ENCODE assay signal across 27 cellular contexts in the genomic region with DNA sequence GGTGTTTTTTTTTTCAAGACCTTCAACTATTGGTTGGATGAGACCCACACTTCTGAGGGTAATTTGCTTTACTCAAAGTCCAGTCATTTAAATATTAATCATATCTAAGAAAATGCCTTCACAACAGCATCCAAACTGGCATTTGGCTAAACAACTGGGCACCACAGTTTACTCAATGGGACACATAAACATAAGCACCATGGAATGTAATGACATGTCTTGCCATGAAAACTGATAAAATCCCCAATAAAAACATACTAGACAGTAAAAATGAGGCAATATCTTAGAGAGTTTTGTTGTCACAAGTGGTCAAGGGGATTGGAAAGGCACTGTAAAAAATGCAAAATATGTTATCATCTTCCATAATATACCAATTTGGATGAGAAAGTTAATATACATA.
"Had no signal": no experiment of that assay in that cellular context is flagged by ENCODE, and none has a peak within 500 bp of the region (broad histone marks: within the 10 kb centered on the region; RNA-seq: fewer than 3 reads in every experiment).

No MANE protein-coding gene starts in this region.

- H3K27ac ChIP-seq: breast epithelium, SJCRH30, WERI-Rb-1 had no signal

- H3K9me3 ChIP-seq: breast epithelium, SK-N-SH had no signal

- H3K27ac Mint-ChIP-seq: activated CD4-positive, alpha-beta memory T cell treated with anti-CD3 and anti-CD28 coated beads, Interleukin-2, amount 10 ng/mL, durations not matched to agents 7 days and 5 days; activated CD4-positive, alpha-beta T cell treated with anti-CD3 and anti-CD28 coated beads for 36 hours; activated naive CD4-positive, alpha-beta T cell treated with anti-CD3 and anti-CD28 coated beads, Interleukin-2, amount 10 ng/mL, durations not matched to agents 7 days and 5 days; activated naive CD8-positive, alpha-beta T cell treated with anti-CD3 and anti-CD28 coated beads, Interleukin-2, amount 10 ng/mL, durations not matched to agents 7 days and 5 days; activated T-helper 17 cell treated with anti-CD3 and anti-CD28 coated beads, Interleukin-2, amount 50 U/mL, for 72 hours had no signal

- H3K27me3 ChIP-seq: breast epithelium, SJCRH30 had no signal

- H3K36me3 ChIP-seq: breast epithelium, SJCRH30, WERI-Rb-1 had no signal

- H3K4me1 ChIP-seq: breast epithelium had no signal

- H3K4me3 Mint-ChIP-seq: activated CD4-positive, alpha-beta memory T cell treated with anti-CD3 and anti-CD28 coated beads, Interleukin-2, amount 10 ng/mL, durations not matched to agents 7 days and 5 days; activated CD4-positive, alpha-beta T cell treated with anti-CD3 and anti-CD28 coated beads for 36 hours; activated naive CD4-positive, alpha-beta T cell treated with anti-CD3 and anti-CD28 coated beads, Interleukin-2, amount 10 ng/mL, durations not matched to agents 7 days and 5 days; activated naive CD8-positive, alpha-beta T cell treated with anti-CD3 and anti-CD28 coated beads, Interleukin-2, amount 10 ng/mL, durations not matched to agents 7 days and 5 days; activated T-helper 17 cell treated with anti-CD3 and anti-CD28 coated beads, Interleukin-2, amount 50 U/mL, for 72 hours had no signal

- H3K9ac ChIP-seq: SK-N-SH had no signal

- H3K9me2 ChIP-seq: SK-N-SH had no signal

- H3K27me3 Mint-ChIP-seq: activated CD4-positive, alpha-beta memory T cell treated with anti-CD3 and anti-CD28 coated beads, Interleukin-2, amount 10 ng/mL, durations not matched to agents 7 days and 5 days; activated CD4-positive, alpha-beta T cell treated with anti-CD3 and anti-CD28 coated beads for 36 hours; activated naive CD4-positive, alpha-beta T cell treated with anti-CD3 and anti-CD28 coated beads, Interleukin-2, amount 10 ng/mL, durations not matched to agents 7 days and 5 days; activated naive CD8-positive, alpha-beta T cell treated with anti-CD3 and anti-CD28 coated beads, Interleukin-2, amount 10 ng/mL, durations not matched to agents 7 days and 5 days; activated T-helper 17 cell treated with anti-CD3 and anti-CD28 coated beads, Interleukin-2, amount 50 U/mL, for 72 hours had no signal

- DNase-seq: activated CD4-positive, alpha-beta memory T cell treated with anti-CD3 and anti-CD28 coated beads, Interleukin-2, amount 10 ng/mL, durations not matched to agents 7 days and 5 days; activated CD4-positive, alpha-beta T cell treated with anti-CD3 and anti-CD28 coated beads for 36 hours; activated CD4-positive, alpha-beta T cell treated with anti-CD3 and anti-CD28 coated beads, Interleukin-2, amount 50 U/mL, for 1 hour; activated gamma-delta T cell; activated naive CD4-positive, alpha-beta T cell treated with anti-CD3 and anti-CD28 coated beads, Interleukin-2, amount 10 ng/mL, durations not matched to agents 7 days and 5 days; activated naive CD8-positive, alpha-beta T cell treated with anti-CD3 and anti-CD28 coated beads, Interleukin-2, amount 10 ng/mL, durations not matched to agents 7 days and 5 days; activated T-cell treated with anti-CD3 and anti-CD28 coated beads for 4 hours; activated T-cell treated with anti-CD3 and anti-CD28 coated beads, Interleukin-2, amount 50 U/mL, for 48 hours; aorta; central memory CD4-positive, alpha-beta T cell; NCI-H1092; NCI-H1417 treated with DMSO at 0.1 percent for 48 hours; NCI-H1694 treated with DMSO at 0.1 percent for 48 hours; NCI-H2029 treated with DMSO at 0.1 percent for 48 hours; NCI-H345; NCI-H510A; NCI-H69; NK-92 treated with Interleukin-12 subunit alpha and Interleukin-12 subunit beta, amount 100 ng/mL, for 24 hours; OCI-M1; Right ventricle myocardium superior; RPMI8226; SJCRH30; SK-N-SH; T-helper 1 cell; WERI-Rb-1 had no signal

- H3K36me3 Mint-ChIP-seq: activated naive CD4-positive, alpha-beta T cell treated with anti-CD3 and anti-CD28 coated beads, Interleukin-2, amount 10 ng/mL, durations not matched to agents 7 days and 5 days; activated naive CD8-positive, alpha-beta T cell treated with anti-CD3 and anti-CD28 coated beads, Interleukin-2, amount 10 ng/mL, durations not matched to agents 7 days and 5 days had no signal

- H3K4me2 ChIP-seq: SK-N-SH had no signal

- H3K4me1 Mint-ChIP-seq: activated CD4-positive, alpha-beta memory T cell treated with anti-CD3 and anti-CD28 coated beads, Interleukin-2, amount 10 ng/mL, durations not matched to agents 7 days and 5 days; activated CD4-positive, alpha-beta T cell treated with anti-CD3 and anti-CD28 coated beads for 36 hours; activated naive CD4-positive, alpha-beta T cell treated with anti-CD3 and anti-CD28 coated beads, Interleukin-2, amount 10 ng/mL, durations not matched to agents 7 days and 5 days; activated naive CD8-positive, alpha-beta T cell treated with anti-CD3 and anti-CD28 coated beads, Interleukin-2, amount 10 ng/mL, durations not matched to agents 7 days and 5 days; activated T-helper 17 cell treated with anti-CD3 and anti-CD28 coated beads, Interleukin-2, amount 50 U/mL, for 72 hours had no signal

- H3K4me3 ChIP-seq: breast epithelium, SJCRH30 had no signal

- H3K9me3 Mint-ChIP-seq: activated CD4-positive, alpha-beta memory T cell treated with anti-CD3 and anti-CD28 coated beads, Interleukin-2, amount 10 ng/mL, durations not matched to agents 7 days and 5 days; activated naive CD4-positive, alpha-beta T cell treated with anti-CD3 and anti-CD28 coated beads, Interleukin-2, amount 10 ng/mL, durations not matched to agents 7 days and 5 days; activated naive CD8-positive, alpha-beta T cell treated with anti-CD3 and anti-CD28 coated beads, Interleukin-2, amount 10 ng/mL, durations not matched to agents 7 days and 5 days; activated T-helper 17 cell treated with anti-CD3 and anti-CD28 coated beads, Interleukin-2, amount 50 U/mL, for 72 hours had no signal
